2 cellular contexts compared by ENCODE assay signal in genomic region chr1:14539309-14539708, GRCh38.
TF ChIP-seq lines count a peak whose summit lies in the region.

No MANE protein-coding gene starts in this region.

TF ChIP-seq in K562, 482 proteins besides CTCF, POLR2A, EP300 and RAD21 (continued from another document):
- no peak for TF ChIP-seq SNAPC5 (CRISPR knock-in tag; IDR thresholded peaks at IDR 0.05)

TF ChIP-seq in neural cell, 6 proteins besides CTCF, POLR2A, EP300 and RAD21:
- TF ChIP-seq REST (IDR thresholded peaks at IDR 0.05; ENCODE audit: borderline replicate concordance) (no peak), SMC3 (conservative IDR thresholded peaks at IDR 0.05; ENCODE audit: poor library complexity) (no peak), EZH2 (IDR thresholded peaks at IDR 0.05; ENCODE audit: borderline replicate concordance, insufficient read depth, low read length, poor library complexity, severe bottlenecking) (no peak), TAF1 (IDR thresholded peaks at IDR 0.05; ENCODE audit: low read depth) (no peak), POLR2AphosphoS5 (IDR thresholded peaks at IDR 0.05) (no peak)
TF ChIP-seq in neural cell: peak in this region for 0.
